Comparison of ENCODE assay signal across 16 cellular contexts in genomic region chr4:1294424-1294823, GRCh38. TPM values are rescaled to one million over a fixed set of nuclear protein-coding genes. Genes with fewer than 3 reads are reported as not detected.
DNase-seq lines count a peak whose midpoint lies in the region; ATAC-seq and TF ChIP-seq lines count a peak whose summit lies in the region.
"Had no signal": no experiment of that assay in that cellular context is flagged by ENCODE, and none has a peak within 500 bp of the region (broad histone marks: within the 10 kb centered on the region; RNA-seq: fewer than 3 reads in every experiment).

No MANE protein-coding gene starts in this region.

- H3K9ac ChIP-seq in OCI-LY1 (ENCODE audit: low read length) = peak overlapping the region; percentile 22; the same call in 1 of the 2 replicates
- 0 out of 2 replicates have a peak overlapping the region, but pooled peaks have one; percentile 15 for H3K9ac ChIP-seq in iPS-20b (ENCODE audit: low read depth, low read length)

- H3F3A ChIP-seq in OCI-LY1 (ENCODE audit: insufficient read depth, low read length) = no peaks in the 10 kb centered on the region

- H3K27ac ChIP-seq in cardiac muscle cell = peak overlapping the region; percentile 30
- H3K27ac ChIP-seq in OCI-LY1 (ENCODE audit: low read depth, low read length, poor library complexity, severe bottlenecking) = peak overlapping the region; percentile 71
- H3K27ac ChIP-seq in iPS-20b (ENCODE audit: low read length) = no peak overlapping the region
- peak overlapping the region in 4 of 8 donors; percentile 39 to 94 (median 64) for H3K27ac ChIP-seq in spleen

- H3K4me2 ChIP-seq in OCI-LY1 (ENCODE audit: low read length) = peak overlapping the region; percentile 42

- H3K9me3 ChIP-seq in cardiac muscle cell (ENCODE audit: low read depth) (no peaks in the 10 kb centered on the region), OCI-LY1 (ENCODE audit: low read length) (no peaks in the 10 kb centered on the region), iPS-20b (ENCODE audit: insufficient read depth, low read depth, low read length) (no peaks in the 10 kb centered on the region), spleen (no peaks in the 10 kb centered on the region)

- TF ChIP-seq POLR2A in spleen (IDR thresholded peaks at IDR 0.05) = no peak

- H3K4me3 ChIP-seq in cardiac muscle cell (no peak overlapping the region), OCI-LY1 (ENCODE audit: low read depth, low read length, poor library complexity, severe bottlenecking) (no peak overlapping the region), iPS-20b (ENCODE audit: low read length) (no peak overlapping the region), spleen (no peak overlapping the region)

- H4K20me1 ChIP-seq in OCI-LY1 (ENCODE audit: insufficient read depth, low read length) = no peaks in the 10 kb centered on the region

- H3K4me1 ChIP-seq in cardiac muscle cell (ENCODE audit: low read depth) = peaks cover 9% of the 10 kb centered on the region
- H3K4me1 ChIP-seq in OCI-LY1 (ENCODE audit: insufficient read depth, low read length, severe bottlenecking) = peaks cover 45% of the 10 kb centered on the region
- H3K4me1 ChIP-seq in iPS-20b (ENCODE audit: insufficient read depth, low read length) = peaks cover 10% of the 10 kb centered on the region
- H3K4me1 ChIP-seq in spleen = peaks cover 39 to 90% (median 71%) of the 10 kb centered on the region in 6 donors

- TF ChIP-seq CTCF in cardiac muscle cell (IDR thresholded peaks at IDR 0.05; ENCODE audit: low read depth, low read length) = no peak
- no peak for TF ChIP-seq CTCF in OCI-LY1 (IDR thresholded peaks at IDR 0.05; ENCODE audit: low read length)
- no peak for TF ChIP-seq CTCF in spleen (IDR thresholded peaks at IDR 0.05 in 8 of 11, conservative IDR thresholded peaks at IDR 0.05 in 3 of 11)

- peaks cover 32% of the 10 kb centered on the region for H3K79me2 ChIP-seq in OCI-LY1 (ENCODE audit: insufficient read depth, low read length)

- no peaks in the 10 kb centered on the region for H3K36me3 ChIP-seq in cardiac muscle cell
- no peaks in the 10 kb centered on the region for H3K36me3 ChIP-seq in OCI-LY1 (ENCODE audit: insufficient read depth, low read length)
- 0 out of 2 replicates have a peak, but pooled peaks cover 14% of the 10 kb centered on the region for H3K36me3 ChIP-seq in iPS-20b (ENCODE audit: insufficient read depth, low read depth, low read length)
- H3K36me3 ChIP-seq in spleen = peaks cover 0 to 50% (median 27%) of the 10 kb centered on the region in 6 donors

- H3K9me2 ChIP-seq in OCI-LY1 (ENCODE audit: low read depth, low read length) = no peaks in the 10 kb centered on the region

- no peak for ATAC-seq in left ventricle myocardium superior
- no peak for ATAC-seq in HG02870 (IDR thresholded peaks at IDR 0.05; ENCODE audit: unreplicated experiment)
- ATAC-seq: activated CD8-positive, alpha-beta memory T cell treated with anti-CD3 and anti-CD28 coated beads, Interleukin-2, amount 10 ng/mL, durations not matched to agents 7 days and 5 days had no signal

- no peak overlapping the region for H2AFZ ChIP-seq in OCI-LY1 (ENCODE audit: low read length)

- DNase-seq in cardiac muscle cell (ENCODE audit: low read depth in 1 of 2, low spot score in 1 of 2) (no peak), left ventricle myocardium superior (no peak), spleen (peak; percentile 72), COLO668 (lab: John Stamatoyannopoulos, UW; ENCODE audit: unreplicated experiment) (no peak), T-helper 1 cell (no peak)
- DNase-seq: activated CD4-positive, alpha-beta T cell treated with anti-CD3 and anti-CD28 coated beads for 48 hours; activated CD8-positive, alpha-beta memory T cell treated with anti-CD3 and anti-CD28 coated beads, Interleukin-2, amount 10 ng/mL, durations not matched to agents 7 days and 5 days; MM.1S; NCI-H146; NCI-H69; OCI-M1; SHP77; stimulated activated CD4-positive, alpha-beta T cell treated with anti-CD3 and anti-CD28 coated beads, Interleukin-12 subunit alpha, Interleukin-12 subunit beta, amount 100 ng/mL, for 4 hours had no signal

- intact Hi-C loops in left ventricle myocardium superior (cut with micrococcal nuclease) = no loop called here
- intact Hi-C loops in spleen (cut with DNase I; ENCODE audit: low total_unique reads) = loop anchor here (10.0 kb wide), 1 partner anchor 50 kb away; the partner anchor contains the start of gene UVSSA

- 71 to 97% (median 90%) methylated on average over 13 to 14 of the region's 14 CpGs for WGBS in spleen, 5 donors

- H3K27me3 ChIP-seq in cardiac muscle cell (no peaks in the 10 kb centered on the region), OCI-LY1 (ENCODE audit: insufficient read depth, low read length) (no peaks in the 10 kb centered on the region), iPS-20b (ENCODE audit: insufficient read depth, low read length) (no peaks in the 10 kb centered on the region), spleen (replicated peaks in 1 of 7) (no peaks in the 10 kb centered on the region)

RNA-seq across cellular contexts. Expression of gene MAEA, which starts 4.7 kb away (rescaled TPM):
- 85.0 and 88.3 TPM in 2 replicates for total RNA-seq in cardiac muscle cell
- polyA plus RNA-seq in cardiac muscle cell = 70.2 and 76.8 TPM in 2 replicates
- total RNA-seq in left ventricle myocardium superior = 49.6 TPM
- 100 to 1,000 TPM in 1 of 7 donors, 10 to 100 TPM in 6; 64.3 to 112 (median 85.6) TPM for total RNA-seq in spleen
- polyA plus RNA-seq in spleen = 10 to 100 TPM; 46.6 to 76.5 (median 58.8) TPM

RNA-seq across cellular contexts. Expression of gene CTBP1, which starts 45.5 kb away (rescaled TPM):
- 321 and 431 TPM in 2 replicates for total RNA-seq in cardiac muscle cell
- 152 and 174 TPM in 2 replicates for polyA plus RNA-seq in cardiac muscle cell
- 133 TPM for total RNA-seq in left ventricle myocardium superior
- 100 to 1,000 TPM; 162 to 226 (median 196) TPM for total RNA-seq in spleen
- polyA plus RNA-seq in spleen = 100 to 1,000 TPM; 101 to 176 (median 123) TPM

RNA-seq across cellular contexts. Expression of gene UVSSA, which starts 52.6 kb away (rescaled TPM):
- total RNA-seq in cardiac muscle cell (4.6 and 14.1 TPM in 2 replicates), left ventricle myocardium superior (5.9 TPM), spleen (10 to 100 TPM; 23.9 to 54.0 (median 37.1) TPM)
- polyA plus RNA-seq in cardiac muscle cell (7.2 and 8.8 TPM in 2 replicates), spleen (10 to 100 TPM in 2 of 3 donors, 1 to 10 TPM in 1; 3.0 to 15.5 (median 10.3) TPM)
